ENCODE assay signal across 8 cellular contexts in the genomic region with DNA sequence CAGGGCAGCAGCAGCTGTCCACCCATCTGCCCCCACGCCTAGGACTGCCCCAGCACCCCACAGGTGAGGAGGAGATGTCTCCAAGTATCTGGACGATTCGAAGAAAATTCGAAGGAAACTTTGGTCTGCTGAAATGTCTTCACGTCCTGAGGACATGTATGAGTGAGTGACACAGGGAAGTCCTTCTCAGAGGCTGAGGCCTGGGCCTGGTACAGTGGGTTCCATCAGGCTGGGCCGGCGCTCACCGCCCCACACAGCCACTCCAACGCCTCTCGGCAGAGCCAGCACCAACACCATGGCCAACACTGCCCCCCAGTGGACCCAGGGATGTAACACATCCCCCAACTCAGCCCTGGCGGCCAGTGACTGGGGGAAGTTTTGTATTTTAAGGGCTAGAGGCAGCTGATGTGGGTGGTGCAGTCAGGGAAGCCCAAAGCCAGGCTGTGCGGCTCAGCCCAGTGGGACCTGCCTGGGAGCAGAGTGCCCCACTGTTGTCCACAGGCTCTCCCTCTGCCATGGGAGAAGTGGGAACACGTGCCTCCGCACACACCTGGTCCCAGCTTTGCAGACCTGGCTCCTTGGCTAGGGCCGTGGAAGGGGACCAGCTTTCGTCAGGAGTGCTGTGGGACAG. TPM values are rescaled to one million over a fixed set of nuclear protein-coding genes. Genes with fewer than 3 reads are reported as not detected.
DNase-seq lines count a peak whose midpoint lies in the region; TF ChIP-seq lines count a peak whose summit lies in the region.

No MANE protein-coding gene starts in this region.

- no peaks in the 10 kb centered on the region for H3K27me3 Mint-ChIP-seq in glutamatergic neuron (ENCODE audit: unreplicated experiment)

- peaks cover 3% of the 10 kb centered on the region for H3K9me3 Mint-ChIP-seq in glutamatergic neuron (ENCODE audit: unreplicated experiment)

- in situ Hi-C loops in SK-MEL-5 (cut with HindIII; ENCODE audit: low pct_unique_long_range_greater_than_20kb, low sequenced_read_pairs), result no loop called here

- no peak overlapping the region for H3K27ac Mint-ChIP-seq in glutamatergic neuron (ENCODE audit: unreplicated experiment)

- DNase-seq in GM10266 (ENCODE audit: extremely low spot score) (peak; percentile 92), Kasumi-1 (lab: John Stamatoyannopoulos, UW) (peak; percentile 81 to 83), SK-MEL-5 (ENCODE audit: low read depth, low spot score) (peak; percentile 96), glutamatergic neuron (peak; percentile 90), posterior vena cava (ENCODE audit: low spot score) (peak; percentile 93), ureter (ENCODE audit: low spot score) (peak; percentile 86), middle frontal gyrus (ENCODE audit: extremely low spot score, low spot score) (no peak)
- DNase-seq in activated naive CD4-positive, alpha-beta T cell treated with Interleukin-2 at 50 U/mL for 16 hours, result peak; percentile 81

- H3K4me1 Mint-ChIP-seq in glutamatergic neuron (ENCODE audit: low read depth, unreplicated experiment), result peaks cover 4% of the 10 kb centered on the region

- peak; percentile 92 for TF ChIP-seq CTCF in GM10266 (IDR thresholded peaks at IDR 0.05; ENCODE audit: control insufficient read depth, insufficient read depth, low read depth, missing control alignments)
- TF ChIP-seq CTCF in glutamatergic neuron (IDR thresholded peaks at IDR 0.05; ENCODE audit: partially characterized antibody, unreplicated experiment), result peak; percentile 92

- no peaks in the 10 kb centered on the region for H3K36me3 Mint-ChIP-seq in glutamatergic neuron (ENCODE audit: unreplicated experiment)

- no peak overlapping the region for H3K4me3 Mint-ChIP-seq in glutamatergic neuron (ENCODE audit: unreplicated experiment)

- intact Hi-C loops in posterior vena cava (cut with DNase I), result loop anchor here (2.0 to 5.0 kb wide), 2 partner anchors 123 to 197 kb away; partner anchors contain the start of gene RAC3 (in 1 of the 2)

RNA-seq across cellular contexts. Expression of gene FASN, which starts 55.8 kb away (rescaled TPM):
- total RNA-seq in SK-MEL-5 (2014; rRNA removed; shearing (Covaris generic)), result 147 and 184 TPM in 2 replicates
- 447 and 551 TPM in 2 replicates for polyA plus RNA-seq in SK-MEL-5 (2015; cell fraction: cytosol; rRNA removed)
- 411 and 464 TPM in 2 replicates for polyA plus RNA-seq in SK-MEL-5 (2015; cell fraction: nucleus; rRNA removed)
- total RNA-seq in glutamatergic neuron (ENCODE audit: unreplicated experiment) (439 TPM), posterior vena cava (10 to 100 TPM; 41.9 to 50.6 TPM), ureter (165 TPM)

RNA-seq across cellular contexts. Expression of gene CCDC57, which starts 58.8 kb away (rescaled TPM):
- total RNA-seq in SK-MEL-5 (2014; rRNA removed; shearing (Covaris generic)), result 15.7 and 17.8 TPM in 2 replicates
- 21.0 and 25.4 TPM in 2 replicates for polyA plus RNA-seq in SK-MEL-5 (2015; cell fraction: cytosol; rRNA removed)
- polyA plus RNA-seq in SK-MEL-5 (2015; cell fraction: nucleus; rRNA removed), result 477 and 495 TPM in 2 replicates
- 40.7 TPM for total RNA-seq in glutamatergic neuron (ENCODE audit: unreplicated experiment)
- total RNA-seq in posterior vena cava, result 10 to 100 TPM; 20.3 to 28.5 TPM
- total RNA-seq in ureter, result 108 TPM
